ENCODE assay signal across 1 cellular context in the genomic region with DNA sequence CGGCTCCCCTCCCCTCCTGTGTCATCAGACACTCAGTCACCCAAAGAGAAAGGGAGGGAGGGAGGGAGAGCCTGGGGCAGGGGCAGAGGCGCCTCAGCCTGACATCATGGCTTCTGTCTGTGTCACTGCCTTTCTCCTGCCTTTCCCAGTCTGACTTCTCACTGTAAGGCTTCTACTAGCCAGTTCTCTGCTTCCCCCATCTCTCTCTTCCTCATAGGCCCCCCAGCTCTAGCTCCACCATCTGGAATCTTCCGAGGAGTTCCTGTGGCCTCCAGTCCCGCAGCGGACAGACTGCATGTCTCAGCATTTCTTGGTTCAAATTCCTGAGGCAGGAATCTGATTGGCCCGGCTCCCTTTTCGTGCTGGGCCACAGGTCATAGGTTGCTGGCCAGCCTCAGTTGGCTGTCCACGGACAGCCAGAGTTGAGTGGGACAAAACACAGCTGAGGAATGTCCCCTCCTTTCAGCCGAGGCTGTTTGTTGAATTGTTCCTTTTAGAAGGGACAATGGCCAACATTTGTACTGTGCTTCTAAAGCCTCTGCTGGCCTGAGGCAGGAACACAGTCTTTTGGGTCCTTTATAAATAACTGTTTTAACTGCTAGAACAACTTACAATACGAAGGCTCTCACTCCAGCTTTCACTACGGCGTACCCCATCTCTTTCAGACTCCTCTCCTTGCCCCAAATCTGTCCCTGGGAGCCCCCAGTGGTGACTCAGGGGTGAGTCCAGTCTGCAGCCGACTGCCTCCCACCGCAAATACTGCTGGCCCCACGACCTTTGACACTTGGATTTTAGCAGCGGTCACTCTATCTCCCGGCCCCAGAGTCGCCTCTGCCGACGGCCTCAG.
TF ChIP-seq lines count a peak whose summit lies in the region.

No MANE protein-coding gene starts in this region.

TF ChIP-seq in K562, 482 proteins besides CTCF, POLR2A, EP300 and RAD21 (continued from another document):
- TF ChIP-seq, protein P1, sequence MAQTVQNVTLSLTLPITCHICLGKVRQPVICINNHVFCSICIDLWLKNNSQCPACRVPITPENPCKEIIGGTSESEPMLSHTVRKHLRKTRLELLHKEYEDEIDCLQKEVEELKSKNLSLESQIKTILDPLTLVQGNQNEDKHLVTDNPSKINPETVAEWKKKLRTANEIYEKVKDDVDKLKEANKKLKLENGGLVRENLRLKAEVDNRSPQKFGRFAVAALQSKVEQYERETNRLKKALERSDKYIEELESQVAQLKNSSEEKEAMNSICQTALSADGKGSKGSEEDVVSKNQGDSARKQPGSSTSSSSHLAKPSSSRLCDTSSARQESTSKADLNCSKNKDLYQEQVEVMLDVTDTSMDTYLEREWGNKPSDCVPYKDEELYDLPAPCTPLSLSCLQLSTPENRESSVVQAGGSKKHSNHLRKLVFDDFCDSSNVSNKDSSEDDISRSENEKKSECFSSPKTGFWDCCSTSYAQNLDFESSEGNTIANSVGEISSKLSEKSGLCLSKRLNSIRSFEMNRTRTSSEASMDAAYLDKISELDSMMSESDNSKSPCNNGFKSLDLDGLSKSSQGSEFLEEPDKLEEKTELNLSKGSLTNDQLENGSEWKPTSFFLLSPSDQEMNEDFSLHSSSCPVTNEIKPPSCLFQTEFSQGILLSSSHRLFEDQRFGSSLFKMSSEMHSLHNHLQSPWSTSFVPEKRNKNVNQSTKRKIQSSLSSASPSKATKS (CRISPR knock-in tag; IDR thresholded peaks at IDR 0.05), result no peak
- TF ChIP-seq CBFA2T2 (conservative IDR thresholded peaks at IDR 0.05), result peak; percentile 18; the same call in 1 of the 2 replicates
- TF ChIP-seq CBFA2T3 (IDR thresholded peaks at IDR 0.05), result peak; percentile 48
- TF ChIP-seq, protein P2, sequence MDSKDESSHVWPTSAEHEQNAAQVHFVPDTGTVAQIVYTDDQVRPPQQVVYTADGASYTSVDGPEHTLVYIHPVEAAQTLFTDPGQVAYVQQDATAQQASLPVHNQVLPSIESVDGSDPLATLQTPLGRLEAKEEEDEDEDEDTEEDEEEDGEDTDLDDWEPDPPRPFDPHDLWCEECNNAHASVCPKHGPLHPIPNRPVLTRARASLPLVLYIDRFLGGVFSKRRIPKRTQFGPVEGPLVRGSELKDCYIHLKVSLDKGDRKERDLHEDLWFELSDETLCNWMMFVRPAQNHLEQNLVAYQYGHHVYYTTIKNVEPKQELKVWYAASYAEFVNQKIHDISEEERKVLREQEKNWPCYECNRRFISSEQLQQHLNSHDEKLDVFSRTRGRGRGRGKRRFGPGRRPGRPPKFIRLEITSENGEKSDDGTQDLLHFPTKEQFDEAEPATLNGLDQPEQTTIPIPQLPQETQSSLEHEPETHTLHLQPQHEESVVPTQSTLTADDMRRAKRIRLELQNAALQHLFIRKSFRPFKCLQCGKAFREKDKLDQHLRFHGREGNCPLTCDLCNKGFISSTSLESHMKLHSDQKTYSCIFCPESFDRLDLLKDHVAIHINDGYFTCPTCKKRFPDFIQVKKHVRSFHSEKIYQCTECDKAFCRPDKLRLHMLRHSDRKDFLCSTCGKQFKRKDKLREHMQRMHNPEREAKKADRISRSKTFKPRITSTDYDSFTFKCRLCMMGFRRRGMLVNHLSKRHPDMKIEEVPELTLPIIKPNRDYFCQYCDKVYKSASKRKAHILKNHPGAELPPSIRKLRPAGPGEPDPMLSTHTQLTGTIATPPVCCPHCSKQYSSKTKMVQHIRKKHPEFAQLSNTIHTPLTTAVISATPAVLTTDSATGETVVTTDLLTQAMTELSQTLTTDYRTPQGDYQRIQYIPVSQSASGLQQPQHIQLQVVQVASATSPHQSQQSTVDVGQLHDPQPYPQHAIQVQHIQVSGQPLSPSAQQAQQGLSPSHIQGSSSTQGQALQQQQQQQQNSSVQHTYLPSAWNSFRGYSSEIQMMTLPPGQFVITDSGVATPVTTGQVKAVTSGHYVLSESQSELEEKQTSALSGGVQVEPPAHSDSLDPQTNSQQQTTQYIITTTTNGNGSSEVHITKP (IDR thresholded peaks at IDR 0.05; ENCODE audit: partially characterized antibody), result peak; percentile 55
- no peak for TF ChIP-seq PRPF4 (IDR thresholded peaks at IDR 0.05; ENCODE audit: insufficient read depth, low read depth, low read length, poor library complexity, severe bottlenecking)
- 0 out of 2 replicates have a peak, but pooled peaks have one; percentile 15 for TF ChIP-seq ZBTB7A (IDR thresholded peaks at IDR 0.05; ENCODE audit: borderline replicate concordance, control insufficient read depth, low read depth, low read length)
- 0 out of 2 replicates have a peak, but pooled peaks have one; percentile 22 for TF ChIP-seq MAFG (tag; conservative IDR thresholded peaks at IDR 0.05)
- TF ChIP-seq KDM1A (IDR thresholded peaks at IDR 0.05), result peak; percentile 71 to 74; a peak in 3 of 4 replicates
- TF ChIP-seq ZNF316 (IDR thresholded peaks at IDR 0.05), result peak; percentile 59; the same call in 1 of the 2 replicates
- peak; percentile 63 for TF ChIP-seq NR2C1 (IDR thresholded peaks at IDR 0.05)
- peak; percentile 66; the same call in 1 of the 2 replicates for TF ChIP-seq NR2C1 (tag; IDR thresholded peaks at IDR 0.05)
- TF ChIP-seq, protein P3, sequence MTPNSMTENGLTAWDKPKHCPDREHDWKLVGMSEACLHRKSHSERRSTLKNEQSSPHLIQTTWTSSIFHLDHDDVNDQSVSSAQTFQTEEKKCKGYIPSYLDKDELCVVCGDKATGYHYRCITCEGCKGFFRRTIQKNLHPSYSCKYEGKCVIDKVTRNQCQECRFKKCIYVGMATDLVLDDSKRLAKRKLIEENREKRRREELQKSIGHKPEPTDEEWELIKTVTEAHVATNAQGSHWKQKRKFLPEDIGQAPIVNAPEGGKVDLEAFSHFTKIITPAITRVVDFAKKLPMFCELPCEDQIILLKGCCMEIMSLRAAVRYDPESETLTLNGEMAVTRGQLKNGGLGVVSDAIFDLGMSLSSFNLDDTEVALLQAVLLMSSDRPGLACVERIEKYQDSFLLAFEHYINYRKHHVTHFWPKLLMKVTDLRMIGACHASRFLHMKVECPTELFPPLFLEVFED (CRISPR knock-in tag; conservative IDR thresholded peaks at IDR 0.05), result no peak
- TF ChIP-seq PTBP1 (IDR thresholded peaks at IDR 0.05; ENCODE audit: low read depth, low read length), result no peak
